In genomic region chr5:77907786-77908185, GRCh38 we compare ENCODE assay signal across 8 cellular contexts.
"Had no signal": no experiment of that assay in that cellular context is flagged by ENCODE, and none has a peak within 500 bp of the region (broad histone marks: within the 10 kb centered on the region; RNA-seq: fewer than 3 reads in every experiment).

No MANE protein-coding gene starts in this region.

- DNase-seq: GDM1, GF-D8 had no signal

- H3K4me3 ChIP-seq: GM12878 had no signal

- FAIRE-seq: G401.6, GM12878, GM12891, GM12892, GM18507, GM19239 had no signal

- ATAC-seq: GM12878 had no signal
